ENCODE assay signal across 1 cellular context in the genomic region with DNA sequence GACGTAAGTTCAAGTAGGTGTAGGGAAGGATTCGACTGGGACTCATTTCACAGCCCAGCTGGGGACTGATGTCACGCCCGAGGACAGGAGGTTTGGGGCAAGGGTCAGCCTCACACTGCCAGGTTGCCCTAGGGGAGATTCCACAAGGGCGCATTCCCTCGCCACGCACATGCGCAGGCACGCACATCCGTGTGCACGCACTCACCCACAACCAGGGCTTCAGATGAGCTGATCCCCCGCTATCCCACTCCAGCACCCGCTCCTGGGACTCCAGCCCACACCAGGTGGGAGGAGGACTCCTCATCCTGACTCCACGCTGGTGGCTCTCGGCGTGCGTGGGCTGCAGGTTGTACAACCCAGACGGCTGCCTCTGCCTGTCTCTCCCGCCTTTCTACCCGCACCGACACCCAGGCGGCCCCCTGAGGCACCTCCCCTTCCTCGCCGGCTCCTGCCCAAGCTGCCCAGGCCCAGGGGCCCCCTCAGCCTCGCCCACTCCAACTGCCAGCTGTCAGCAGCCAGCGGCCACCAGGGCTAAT.
TF ChIP-seq lines count a peak whose summit lies in the region.

No MANE protein-coding gene starts in this region.

TF ChIP-seq in HEK293, 187 proteins besides CTCF, POLR2A, EP300 and RAD21 (continued from another document):
- TF ChIP-seq, protein P1, sequence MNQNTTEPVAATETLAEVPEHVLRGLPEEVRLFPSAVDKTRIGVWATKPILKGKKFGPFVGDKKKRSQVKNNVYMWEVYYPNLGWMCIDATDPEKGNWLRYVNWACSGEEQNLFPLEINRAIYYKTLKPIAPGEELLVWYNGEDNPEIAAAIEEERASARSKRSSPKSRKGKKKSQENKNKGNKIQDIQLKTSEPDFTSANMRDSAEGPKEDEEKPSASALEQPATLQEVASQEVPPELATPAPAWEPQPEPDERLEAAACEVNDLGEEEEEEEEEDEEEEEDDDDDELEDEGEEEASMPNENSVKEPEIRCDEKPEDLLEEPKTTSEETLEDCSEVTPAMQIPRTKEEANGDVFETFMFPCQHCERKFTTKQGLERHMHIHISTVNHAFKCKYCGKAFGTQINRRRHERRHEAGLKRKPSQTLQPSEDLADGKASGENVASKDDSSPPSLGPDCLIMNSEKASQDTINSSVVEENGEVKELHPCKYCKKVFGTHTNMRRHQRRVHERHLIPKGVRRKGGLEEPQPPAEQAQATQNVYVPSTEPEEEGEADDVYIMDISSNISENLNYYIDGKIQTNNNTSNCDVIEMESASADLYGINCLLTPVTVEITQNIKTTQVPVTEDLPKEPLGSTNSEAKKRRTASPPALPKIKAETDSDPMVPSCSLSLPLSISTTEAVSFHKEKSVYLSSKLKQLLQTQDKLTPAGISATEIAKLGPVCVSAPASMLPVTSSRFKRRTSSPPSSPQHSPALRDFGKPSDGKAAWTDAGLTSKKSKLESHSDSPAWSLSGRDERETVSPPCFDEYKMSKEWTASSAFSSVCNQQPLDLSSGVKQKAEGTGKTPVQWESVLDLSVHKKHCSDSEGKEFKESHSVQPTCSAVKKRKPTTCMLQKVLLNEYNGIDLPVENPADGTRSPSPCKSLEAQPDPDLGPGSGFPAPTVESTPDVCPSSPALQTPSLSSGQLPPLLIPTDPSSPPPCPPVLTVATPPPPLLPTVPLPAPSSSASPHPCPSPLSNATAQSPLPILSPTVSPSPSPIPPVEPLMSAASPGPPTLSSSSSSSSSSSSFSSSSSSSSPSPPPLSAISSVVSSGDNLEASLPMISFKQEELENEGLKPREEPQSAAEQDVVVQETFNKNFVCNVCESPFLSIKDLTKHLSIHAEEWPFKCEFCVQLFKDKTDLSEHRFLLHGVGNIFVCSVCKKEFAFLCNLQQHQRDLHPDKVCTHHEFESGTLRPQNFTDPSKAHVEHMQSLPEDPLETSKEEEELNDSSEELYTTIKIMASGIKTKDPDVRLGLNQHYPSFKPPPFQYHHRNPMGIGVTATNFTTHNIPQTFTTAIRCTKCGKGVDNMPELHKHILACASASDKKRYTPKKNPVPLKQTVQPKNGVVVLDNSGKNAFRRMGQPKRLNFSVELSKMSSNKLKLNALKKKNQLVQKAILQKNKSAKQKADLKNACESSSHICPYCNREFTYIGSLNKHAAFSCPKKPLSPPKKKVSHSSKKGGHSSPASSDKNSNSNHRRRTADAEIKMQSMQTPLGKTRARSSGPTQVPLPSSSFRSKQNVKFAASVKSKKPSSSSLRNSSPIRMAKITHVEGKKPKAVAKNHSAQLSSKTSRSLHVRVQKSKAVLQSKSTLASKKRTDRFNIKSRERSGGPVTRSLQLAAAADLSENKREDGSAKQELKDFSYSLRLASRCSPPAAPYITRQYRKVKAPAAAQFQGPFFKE (tag by site-specific recombination; IDR thresholded peaks at IDR 0.05; ENCODE audit: borderline replicate concordance) = no peak
- TF ChIP-seq ZNF843 (tag by site-specific recombination; IDR thresholded peaks at IDR 0.05) (no peak), ZNF747 (tag by site-specific recombination; IDR thresholded peaks at IDR 0.05) (no peak), ZNF777 (tag by site-specific recombination; IDR thresholded peaks at IDR 0.05; ENCODE audit: borderline replicate concordance) (no peak), EGR2 (tag by site-specific recombination; IDR thresholded peaks at IDR 0.05; ENCODE audit: low read depth) (peak; percentile 78), ZFHX2 (tag by site-specific recombination; conservative IDR thresholded peaks at IDR 0.05) (peak; percentile 79), GLIS1 (tag by site-specific recombination; IDR thresholded peaks at IDR 0.05) (no peak)
- TF ChIP-seq, protein P2, sequence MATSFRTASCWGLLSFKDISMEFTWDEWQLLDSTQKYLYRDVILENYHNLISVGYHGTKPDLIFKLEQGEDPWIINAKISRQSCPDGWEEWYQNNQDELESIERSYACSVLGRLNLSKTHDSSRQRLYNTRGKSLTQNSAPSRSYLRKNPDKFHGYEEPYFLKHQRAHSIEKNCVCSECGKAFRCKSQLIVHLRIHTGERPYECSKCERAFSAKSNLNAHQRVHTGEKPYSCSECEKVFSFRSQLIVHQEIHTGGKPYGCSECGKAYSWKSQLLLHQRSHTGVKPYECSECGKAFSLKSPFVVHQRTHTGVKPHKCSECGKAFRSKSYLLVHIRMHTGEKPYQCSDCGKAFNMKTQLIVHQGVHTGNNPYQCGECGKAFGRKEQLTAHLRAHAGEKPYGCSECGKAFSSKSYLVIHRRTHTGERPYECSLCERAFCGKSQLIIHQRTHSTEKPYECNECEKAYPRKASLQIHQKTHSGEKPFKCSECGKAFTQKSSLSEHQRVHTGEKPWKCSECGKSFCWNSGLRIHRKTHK (tag by site-specific recombination; IDR thresholded peaks at IDR 0.05) = no peak
- TF ChIP-seq, protein P3, sequence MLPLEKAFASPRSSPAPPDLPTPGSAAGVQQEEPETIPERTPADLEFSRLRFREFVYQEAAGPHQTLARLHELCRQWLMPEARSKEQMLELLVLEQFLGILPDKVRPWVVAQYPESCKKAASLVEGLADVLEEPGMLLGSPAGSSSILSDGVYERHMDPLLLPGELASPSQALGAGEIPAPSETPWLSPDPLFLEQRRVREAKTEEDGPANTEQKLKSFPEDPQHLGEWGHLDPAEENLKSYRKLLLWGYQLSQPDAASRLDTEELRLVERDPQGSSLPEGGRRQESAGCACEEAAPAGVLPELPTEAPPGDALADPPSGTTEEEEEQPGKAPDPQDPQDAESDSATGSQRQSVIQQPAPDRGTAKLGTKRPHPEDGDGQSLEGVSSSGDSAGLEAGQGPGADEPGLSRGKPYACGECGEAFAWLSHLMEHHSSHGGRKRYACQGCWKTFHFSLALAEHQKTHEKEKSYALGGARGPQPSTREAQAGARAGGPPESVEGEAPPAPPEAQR (tag by site-specific recombination; IDR thresholded peaks at IDR 0.05) = no peak
TF ChIP-seq in HEK293: peak in this region for 2.
